ENCODE assay signal across 21 cellular contexts in genomic region chr4:8494218-8494617, GRCh38. TPM values are rescaled to one million over a fixed set of nuclear protein-coding genes. Genes with fewer than 3 reads are reported as not detected.
A peak's percentile ranks its signal among the peaks of the same experiment; 100 is the strongest.
DNase-seq lines count a peak whose midpoint lies in the region; ATAC-seq and TF ChIP-seq lines count a peak whose summit lies in the region.
"Had no signal": no experiment of that assay in that cellular context is flagged by ENCODE, and none has a peak within 500 bp of the region (broad histone marks: within the 10 kb centered on the region; RNA-seq: fewer than 3 reads in every experiment).

No MANE protein-coding gene starts in this region.

- peaks cover 0 to 31% (median 16%) of the 10 kb centered on the region in 10 experiments; a peak in 12 of 20 replicates for H3K4me1 ChIP-seq in BLaER1 treated with 17β-estradiol and CSF1 and Interleukin-3, amounts not matched to agents 10 nM and 100 nM
- H3K4me1 ChIP-seq in HUES6 (ENCODE audit: control insufficient read depth, insufficient read depth, low read length) (peaks cover 21% of the 10 kb centered on the region), endodermal cell (ENCODE audit: control insufficient read depth, insufficient read depth, low read length) (no peaks in the 10 kb centered on the region)
- H3K4me1 ChIP-seq: A549, BE2C, Caco-2 had no signal

- no peaks in the 10 kb centered on the region; a peak in 2 of 22 replicates for H3K36me3 ChIP-seq in BLaER1 treated with 17β-estradiol and CSF1 and Interleukin-3, amounts not matched to agents 10 nM and 100 nM
- H3K36me3 ChIP-seq in HUES6 (ENCODE audit: control insufficient read depth, insufficient read depth, low read length) (peaks cover under 1% of the 10 kb centered on the region; the same call in 1 of the 2 replicates), endodermal cell (ENCODE audit: control insufficient read depth, insufficient read depth, low read length) (peaks cover 12% of the 10 kb centered on the region)
- H3K36me3 ChIP-seq: BE2C had no signal

- peaks cover 41% of the 10 kb centered on the region for H3K36me3 Mint-ChIP-seq in endodermal cell (ENCODE audit: low read depth)

- no peak overlapping the region for H3K4me3 Mint-ChIP-seq in endodermal cell
- H3K4me3 Mint-ChIP-seq: CD4-positive, CD25-positive, alpha-beta regulatory T cell; CD8-positive, alpha-beta T cell had no signal

- H3K27me3 ChIP-seq in BLaER1 treated with 17β-estradiol and CSF1 and Interleukin-3, amounts not matched to agents 10 nM and 100 nM = no peaks in the 10 kb centered on the region
- no peaks in the 10 kb centered on the region for H3K27me3 ChIP-seq in HUES6 (ENCODE audit: control insufficient read depth, insufficient read depth, low read length)
- H3K27me3 ChIP-seq in endodermal cell (ENCODE audit: control insufficient read depth, insufficient read depth, low read length, poor library complexity, severe bottlenecking) = no peaks in the 10 kb centered on the region
- H3K27me3 ChIP-seq: BE2C had no signal

- no peak overlapping the region for H3K27ac ChIP-seq in BLaER1 treated with 17β-estradiol and CSF1 and Interleukin-3, amounts not matched to agents 10 nM and 100 nM
- peak overlapping the region; percentile 32; the same call in 1 of the 2 replicates for H3K27ac ChIP-seq in HUES6 (ENCODE audit: low read depth, low read length)
- no peak overlapping the region for H3K27ac ChIP-seq in endodermal cell (ENCODE audit: low read depth, low read length)
- H3K27ac ChIP-seq: A549, C4-2B had no signal

- DNase-seq in endodermal cell = peak; percentile 59
- no peak for DNase-seq in DMS 273 (lab: John Stamatoyannopoulos, UW; ENCODE audit: unreplicated experiment)
- no peak for DNase-seq in activated CD4-positive, CD25-positive, alpha-beta regulatory T cell (lab: John Stamatoyannopoulos, UW)
- no peak for DNase-seq in stimulated activated naive CD4-positive, alpha-beta T cell (lab: John Stamatoyannopoulos, UW)
- DNase-seq: 8988T; ACHN; AML-193; BE2C; Caco-2; CD4-positive, CD25-positive, alpha-beta regulatory T cell; CD8-positive, alpha-beta T cell; DMS 273 treated with DMSO at 0.1 percent for 48 hours; DMS79 treated with DMSO at 0.1 percent for 48 hours; GF-D8; H7 had no signal

- H3K27ac Mint-ChIP-seq in endodermal cell = peak overlapping the region; percentile 87
- H3K27ac Mint-ChIP-seq: CD4-positive, CD25-positive, alpha-beta regulatory T cell; CD8-positive, alpha-beta T cell had no signal

- H3K9me3 Mint-ChIP-seq in endodermal cell = peaks cover 56% of the 10 kb centered on the region

- ATAC-seq in GM18502 (IDR thresholded peaks at IDR 0.05; ENCODE audit: poor library complexity, unreplicated experiment) = no peak
- ATAC-seq: A549; CD8-positive, alpha-beta T cell; HCT116 had no signal

- no peaks in the 10 kb centered on the region for H4K20me1 ChIP-seq in BLaER1 treated with 17β-estradiol and CSF1 and Interleukin-3, amounts not matched to agents 10 nM and 100 nM

- peak overlapping the region in 6 of 11 experiments; percentile 22 to 52 (median 48); a peak in 10 of 22 replicates for H3K4me2 ChIP-seq in BLaER1 treated with 17β-estradiol and CSF1 and Interleukin-3, amounts not matched to agents 10 nM and 100 nM
- H3K4me2 ChIP-seq: A549 had no signal

- peaks cover 15% of the 10 kb centered on the region for H3K4me1 Mint-ChIP-seq in endodermal cell
- H3K4me1 Mint-ChIP-seq: CD4-positive, CD25-positive, alpha-beta regulatory T cell had no signal

- 76 to 79% methylated on average over 3 of the region's 3 CpGs for WGBS in endodermal cell (ENCODE audit: insufficient coverage in 1 of 2, insufficient read length in 1 of 2), 2 experiments

- no peak overlapping the region for H3K9ac ChIP-seq in BLaER1 treated with 17β-estradiol and CSF1 and Interleukin-3, amounts not matched to agents 10 nM and 100 nM
- H3K9ac ChIP-seq in HUES6 (ENCODE audit: low read length) (peak overlapping the region; percentile 56), endodermal cell (ENCODE audit: extremely low read depth, low read length, poor library complexity, severe bottlenecking) (no peak overlapping the region)

- peaks cover 33 to 62% (median 39%) of the 10 kb centered on the region in 11 experiments for H3K9me3 ChIP-seq in BLaER1 treated with 17β-estradiol and CSF1 and Interleukin-3, amounts not matched to agents 10 nM and 100 nM (replicated peaks in 1 of 11)
- H3K9me3 ChIP-seq in HUES6 (ENCODE audit: control insufficient read depth, insufficient read depth, low read depth, low read length) (peaks cover 12% of the 10 kb centered on the region), endodermal cell (ENCODE audit: control insufficient read depth, low read length) (peaks cover 46% of the 10 kb centered on the region)
- H3K9me3 ChIP-seq: BE2C, Caco-2 had no signal

- no peak for TF ChIP-seq CTCF in endodermal cell (conservative IDR thresholded peaks at IDR 0.05)

- H3K27me3 Mint-ChIP-seq in endodermal cell (ENCODE audit: insufficient read depth) = no peaks in the 10 kb centered on the region
- H3K27me3 Mint-ChIP-seq: CD4-positive, CD25-positive, alpha-beta regulatory T cell had no signal

- no peak overlapping the region for H3K4me3 ChIP-seq in BLaER1 treated with 17β-estradiol and CSF1 and Interleukin-3, amounts not matched to agents 10 nM and 100 nM
- H3K4me3 ChIP-seq in HUES6 (ENCODE audit: low read depth, low read length) (no peak overlapping the region), endodermal cell (ENCODE audit: low read length) (no peak overlapping the region)
- H3K4me3 ChIP-seq: A549 had no signal

RNA-seq across cellular contexts. Expression of gene TRMT44, which starts 53.6 kb away (rescaled TPM):
- total RNA-seq in endodermal cell = 100 to 1,000 TPM in 1 of 2 donors, 10 to 100 TPM in 1; 45.9 to 114 TPM
- 27.2 TPM for polyA plus RNA-seq in endodermal cell (2013, experiment 1 of 2)
- 32.3 TPM for polyA plus RNA-seq in endodermal cell (2013, experiment 2 of 2)

RNA-seq across cellular contexts. Expression of gene ACOX3, which starts 53.7 kb away (rescaled TPM):
- 100 to 1,000 TPM in 1 of 2 donors, 10 to 100 TPM in 1; 55.1 to 146 TPM for total RNA-seq in endodermal cell
- 23.7 TPM for polyA plus RNA-seq in endodermal cell (2013, experiment 1 of 2)
- polyA plus RNA-seq in endodermal cell (2013, experiment 2 of 2) = 23.1 TPM
